18 cellular contexts compared by ENCODE assay signal in genomic region chr5:14223372-14223771, GRCh38.
A peak's percentile ranks its signal among the peaks of the same experiment; 100 is the strongest.
DNase-seq lines count a peak whose midpoint lies in the region; ATAC-seq, FAIRE-seq and TF ChIP-seq lines count a peak whose summit lies in the region.
"Had no signal": no experiment of that assay in that cellular context is flagged by ENCODE, and none has a peak within 500 bp of the region (broad histone marks: within the 10 kb centered on the region; RNA-seq: fewer than 3 reads in every experiment).

No MANE protein-coding gene starts in this region.

- H4K8ac ChIP-seq in H1 (ENCODE audit: extremely low read depth, insufficient read depth, low read length) = no peak overlapping the region

- WGBS in heart right ventricle, 2 donors = 63 to 69% methylated on average over 6 of the region's 6 CpGs
- WGBS in H1 (ENCODE audit: extremely low coverage in 1 of 2, insufficient coverage in 1 of 2, insufficient read length in 1 of 2, insufficient replicate concordance in 2 of 2, low coverage in 1 of 2, low lambda C conversion rate in 2 of 2, missing lambda C conversion rate in 1 of 2), 2 experiments = 89% methylated on average over 6 of the region's 6 CpGs; no CpG with 5 or more reads in 1 of the 2 experiments

- H2BK12ac ChIP-seq in H1 (ENCODE audit: low read depth, low read length) = no peak overlapping the region

- H3K79me1 ChIP-seq in H1 (ENCODE audit: low read depth, low read length) = peaks cover 13% of the 10 kb centered on the region

- FAIRE-seq in H1 (lab: Jason Lieb, UNC) = no peak

- H3K4me1 Mint-ChIP-seq in stimulated activated effector memory CD8-positive, alpha-beta T cell treated with anti-CD3 and anti-CD28 coated beads, Interleukin-12 subunit alpha, Interleukin-12 subunit beta, amount 100 ng/mL, for 72 hours = peaks cover 11% of the 10 kb centered on the region

- H4K91ac ChIP-seq in H1 (replicated peaks; ENCODE audit: insufficient read length, low read length) = no peak overlapping the region

- intact Hi-C loops in heart right ventricle (cut with DNase I) = loop anchor here in 1 of 10 donors (5.0 kb wide), 1 partner anchor 39 kb away; no protein-coding TSS in a partner anchor
- intact Hi-C loops in Right ventricle myocardium inferior (cut with DNase I) = no loop called here

- H3K4me2 ChIP-seq in H1 (ENCODE audit: insufficient read depth in 1 of 2, low read depth in 2 of 2, low read length in 2 of 2) = peak overlapping the region in 1 of 2 experiments; percentile 24; a peak in 1 of 4 replicates

- no peak overlapping the region for H2BK5ac ChIP-seq in H1 (ENCODE audit: low read depth, low read length)

- ATAC-seq in heart right ventricle (peak in 6 of 8 donors; percentile 9 to 66 (median 42)), Right ventricle myocardium inferior (no peak)
- ATAC-seq in stimulated activated effector memory CD8-positive, alpha-beta T cell treated with anti-CD3 and anti-CD28 coated beads, Interleukin-12 subunit alpha, Interleukin-12 subunit beta, amount 100 ng/mL, for 72 hours = peak; percentile 26
- ATAC-seq: T-helper 17 cell had no signal

- no peaks in the 10 kb centered on the region for H3K9me3 Mint-ChIP-seq in stimulated activated effector memory CD8-positive, alpha-beta T cell treated with anti-CD3 and anti-CD28 coated beads, Interleukin-12 subunit alpha, Interleukin-12 subunit beta, amount 100 ng/mL, for 72 hours
- H3K9me3 Mint-ChIP-seq: H9 had no signal

- no peak for TF ChIP-seq EP300 in H1 (IDR thresholded peaks at IDR 0.05; ENCODE audit: borderline replicate concordance in 1 of 2, low read depth in 2 of 2, low read length in 2 of 2)

- no peak overlapping the region for H3K56ac ChIP-seq in H1 (replicated peaks; ENCODE audit: insufficient read length, low read depth, low read length)

- POLR2A ChIA-PET in H1 (lab: Charles Lee; ENCODE audit: partially characterized antibody) = no interaction called here

- CTCF ChIA-PET in H1 (lab: Charles Lee; ENCODE audit: partially characterized antibody) = interaction anchor here (0.9 to 1.3 kb wide), 3 partner anchors 10 to 94 kb away, joined by 3 to 4 read pairs (median 3); no protein-coding TSS in a partner anchor

- no peak overlapping the region for H3K9ac ChIP-seq in H1 (replicated peaks in 1 of 4; ENCODE audit: extremely low read depth in 1 of 4, low read depth in 3 of 4, low read length in 3 of 4)

- no peak overlapping the region for H2AFZ ChIP-seq in H1 (ENCODE audit: low read length)

- H3K27me3 ChIP-seq in heart right ventricle (no peaks in the 10 kb centered on the region), H1 (replicated peaks in 1 of 4; ENCODE audit: control insufficient read depth in 3 of 4, extremely low read depth in 1 of 4, insufficient read depth in 3 of 4, low read length in 3 of 4) (no peaks in the 10 kb centered on the region)

- H3K4ac ChIP-seq in H1 (replicated peaks; ENCODE audit: insufficient read length, low read depth, low read length) = no peak overlapping the region

- TF ChIP-seq RAD21 in H1 (IDR thresholded peaks at IDR 0.05 in 1 of 2, conservative IDR thresholded peaks at IDR 0.05 in 1 of 2; ENCODE audit: low read depth in 2 of 2, low read length in 2 of 2) = no peak

- H2BK120ac ChIP-seq in H1 (replicated peaks; ENCODE audit: low read depth, low read length) = no peak overlapping the region

- H3K23ac ChIP-seq in H1 (ENCODE audit: insufficient read length) = no peak overlapping the region

- H2BK20ac ChIP-seq in H1 (ENCODE audit: low read length) = no peak overlapping the region

- peak overlapping the region in 6 of 10 donors; percentile 17 to 45 (median 28) for H3K27ac ChIP-seq in heart right ventricle
- H3K27ac ChIP-seq in H1 (ENCODE audit: low read depth, low read length) = 0 out of 2 replicates have a peak overlapping the region, but pooled peaks have one; percentile 15

- peaks cover 4 to 93% (median 74%) of the 10 kb centered on the region in 9 donors for H3K4me1 ChIP-seq in heart right ventricle
- peaks cover 0 to 20% (median 14%) of the 10 kb centered on the region in 4 experiments; a peak in 5 of 7 replicates for H3K4me1 ChIP-seq in H1 (replicated peaks in 1 of 4; ENCODE audit: control insufficient read depth in 3 of 4, insufficient read depth in 4 of 4, low read length in 3 of 4)

- no peak overlapping the region for H3K27ac Mint-ChIP-seq in stimulated activated effector memory CD8-positive, alpha-beta T cell treated with anti-CD3 and anti-CD28 coated beads, Interleukin-12 subunit alpha, Interleukin-12 subunit beta, amount 100 ng/mL, for 72 hours
- H3K27ac Mint-ChIP-seq: T-helper 17 cell had no signal

- no peaks in the 10 kb centered on the region for H3K36me3 Mint-ChIP-seq in stimulated activated effector memory CD8-positive, alpha-beta T cell treated with anti-CD3 and anti-CD28 coated beads, Interleukin-12 subunit alpha, Interleukin-12 subunit beta, amount 100 ng/mL, for 72 hours

- H3K4me3 Mint-ChIP-seq in stimulated activated effector memory CD8-positive, alpha-beta T cell treated with anti-CD3 and anti-CD28 coated beads, Interleukin-12 subunit alpha, Interleukin-12 subunit beta, amount 100 ng/mL, for 72 hours = no peak overlapping the region
- H3K4me3 Mint-ChIP-seq: H9, T-helper 17 cell had no signal

- H3K79me2 ChIP-seq in H1 (ENCODE audit: control insufficient read depth in 1 of 2, insufficient read depth in 2 of 2, low read length in 2 of 2) = peaks cover 3 to 96% of the 10 kb centered on the region in 2 experiments; a peak in 3 of 4 replicates

- H4K20me1 ChIP-seq in H1 (replicated peaks in 1 of 2; ENCODE audit: control insufficient read depth in 1 of 2, insufficient read depth in 2 of 2, low read length in 2 of 2) = peaks cover 0 to 12% of the 10 kb centered on the region in 2 experiments

- DNase-seq in heart right ventricle (no peak), Right ventricle myocardium inferior (ENCODE audit: missing footprints) (no peak), RPMI8226 (peak; percentile 68), H1 (ENCODE audit: low read depth in 1 of 2, low spot score in 2 of 2) (no peak), HuH-7.5 (ENCODE audit: low spot score) (no peak), NCI-H510A treated with DMSO at 0.1 percent for 48 hours (lab: John Stamatoyannopoulos, UW) (no peak)
- DNase-seq in stimulated activated effector memory CD8-positive, alpha-beta T cell treated with anti-CD3 and anti-CD28 coated beads, Interleukin-12 subunit alpha, Interleukin-12 subunit beta, amount 100 ng/mL, for 72 hours (ENCODE audit: low spot score in 2 of 2) = no peak
- no peak for DNase-seq in stimulated activated CD4-positive, alpha-beta T cell treated with anti-CD3 and anti-CD28 coated beads, Interleukin-4, amount 100 ng/mL, for 4 hours
- DNase-seq: activated CD4-positive, alpha-beta T cell treated with anti-CD3 and anti-CD28 coated beads for 48 hours; activated effector memory CD4-positive, alpha-beta T cell treated with Interleukin-2 at 50 U/mL for 16 hours; H9; mammary epithelial cell; NCI-H1694 treated with DMSO at 0.1 percent for 48 hours; NCI-H526; occipital lobe; substantia nigra; T-helper 17 cell had no signal

- H3K23me2 ChIP-seq in H1 (ENCODE audit: low read depth, low read length) = no peaks in the 10 kb centered on the region

- no peak overlapping the region for H3K14ac ChIP-seq in H1 (ENCODE audit: insufficient read length)

- H2BK15ac ChIP-seq in H1 (ENCODE audit: low read length) = no peak overlapping the region

- TF ChIP-seq POLR2A in H1 (IDR thresholded peaks at IDR 0.05; ENCODE audit: control extremely low read depth in 1 of 2, low read depth in 2 of 2, low read length in 2 of 2) = no peak

- TF ChIP-seq CTCF in heart right ventricle (IDR thresholded peaks at IDR 0.05) (no peak), H1 (IDR thresholded peaks at IDR 0.05; ENCODE audit: control extremely low read depth in 1 of 3, insufficient read depth in 1 of 3, low read depth in 1 of 3, low read length in 3 of 3) (no peak)

- H3K4me3 ChIP-seq in heart right ventricle (no peak overlapping the region), H1 (ENCODE audit: extremely low read depth in 1 of 4, insufficient read depth in 2 of 4, low read depth in 3 of 4, low read length in 4 of 4) (no peak overlapping the region)
- H3K4me3 ChIP-seq: skin epidermis had no signal

- H3K18ac ChIP-seq in H1 (ENCODE audit: extremely low read depth, low read length) = no peak overlapping the region

- no peak overlapping the region for H4K5ac ChIP-seq in H1 (ENCODE audit: insufficient read length, low read depth, low read length)

- H3K36me3 ChIP-seq in heart right ventricle = no peaks in the 10 kb centered on the region
- H3K36me3 ChIP-seq in H1 (ENCODE audit: control insufficient read depth in 2 of 4, insufficient read depth in 4 of 4, low read length in 3 of 4) = no peaks in the 10 kb centered on the region; a peak in 1 of 8 replicates

- no peak overlapping the region for H2AK5ac ChIP-seq in H1 (ENCODE audit: low read depth, low read length)

- H3K9me3 ChIP-seq in heart right ventricle (no peaks in the 10 kb centered on the region), H1 (ENCODE audit: insufficient read depth in 2 of 2, low read depth in 1 of 2, low read length in 1 of 2) (no peaks in the 10 kb centered on the region)

TF ChIP-seq in H1, 55 proteins besides CTCF, POLR2A, EP300 and RAD21 (continues in another document):
- no peak for TF ChIP-seq NANOG (IDR thresholded peaks at IDR 0.05; ENCODE audit: insufficient read depth, low read depth, low read length, poor library complexity, severe bottlenecking)
- no peak for TF ChIP-seq NRF1 (IDR thresholded peaks at IDR 0.05; ENCODE audit: low read depth, low read length)
- no peak for TF ChIP-seq SIX5 (IDR thresholded peaks at IDR 0.05; ENCODE audit: low read depth, low read length)
- TF ChIP-seq ASH2L (IDR thresholded peaks at IDR 0.05; ENCODE audit: low read length) = no peak
- TF ChIP-seq, protein P1, sequence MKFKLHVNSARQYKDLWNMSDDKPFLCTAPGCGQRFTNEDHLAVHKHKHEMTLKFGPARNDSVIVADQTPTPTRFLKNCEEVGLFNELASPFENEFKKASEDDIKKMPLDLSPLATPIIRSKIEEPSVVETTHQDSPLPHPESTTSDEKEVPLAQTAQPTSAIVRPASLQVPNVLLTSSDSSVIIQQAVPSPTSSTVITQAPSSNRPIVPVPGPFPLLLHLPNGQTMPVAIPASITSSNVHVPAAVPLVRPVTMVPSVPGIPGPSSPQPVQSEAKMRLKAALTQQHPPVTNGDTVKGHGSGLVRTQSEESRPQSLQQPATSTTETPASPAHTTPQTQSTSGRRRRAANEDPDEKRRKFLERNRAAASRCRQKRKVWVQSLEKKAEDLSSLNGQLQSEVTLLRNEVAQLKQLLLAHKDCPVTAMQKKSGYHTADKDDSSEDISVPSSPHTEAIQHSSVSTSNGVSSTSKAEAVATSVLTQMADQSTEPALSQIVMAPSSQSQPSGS (IDR thresholded peaks at IDR 0.05; ENCODE audit: low read length) = no peak
- no peak for TF ChIP-seq RNF2 (IDR thresholded peaks at IDR 0.05; ENCODE audit: borderline replicate concordance, low read depth, low read length, missing control alignments, poor library complexity, severe bottlenecking)
- TF ChIP-seq CBX8 (IDR thresholded peaks at IDR 0.05; ENCODE audit: borderline replicate concordance, low read depth, low read length) = no peak
- no peak for TF ChIP-seq CHD2 (IDR thresholded peaks at IDR 0.05; ENCODE audit: low read length)
- TF ChIP-seq RFX5 (IDR thresholded peaks at IDR 0.05; ENCODE audit: borderline replicate concordance, low read depth, low read length) = no peak
- no peak for TF ChIP-seq RXRA (IDR thresholded peaks at IDR 0.05; ENCODE audit: insufficient read depth, low read depth, low read length)
